Comparison of ENCODE assay signal across 1 cellular context in genomic region chr1:151198254-151199127, GRCh38.
A peak's percentile ranks its signal among the peaks of the same experiment; 100 is the strongest.
TF ChIP-seq lines count a peak whose summit lies in the region.

Gene PIP5K1A, plus strand, starts transcription at chr1:151198552. Its CDS starts 445 bp downstream, at chr1:151198997.

TF ChIP-seq in HepG2, 621 proteins besides CTCF, POLR2A, EP300 and RAD21 (continued from another document and continues in another):
- TF ChIP-seq ZNF777 (CRISPR knock-in tag; IDR thresholded peaks at IDR 0.05), result peak; percentile 21
- TF ChIP-seq NR2F1 (CRISPR knock-in tag; IDR thresholded peaks at IDR 0.05), result peak in 1 of 2 experiments; percentile 3; a peak in 1 of 4 replicates
- TF ChIP-seq ARNT2 (CRISPR knock-in tag; IDR thresholded peaks at IDR 0.05; ENCODE audit: low read depth), result no peak
- peak; percentile 37; the same call in 1 of the 2 replicates for TF ChIP-seq ZNF350 (CRISPR knock-in tag; IDR thresholded peaks at IDR 0.05; ENCODE audit: borderline replicate concordance, low read depth)
- peak; percentile 17; the same call in 1 of the 2 replicates for TF ChIP-seq TFAP4 (IDR thresholded peaks at IDR 0.05; ENCODE audit: borderline replicate concordance, low read depth)
- peak; percentile 83 for TF ChIP-seq SALL1 (CRISPR knock-in tag; IDR thresholded peaks at IDR 0.05)
- TF ChIP-seq ZNF687 (CRISPR knock-in tag; IDR thresholded peaks at IDR 0.05), result peak; percentile 82
- TF ChIP-seq ZNF296 (CRISPR knock-in tag; conservative IDR thresholded peaks at IDR 0.05), result peak; percentile 35; the same call in 1 of the 2 replicates
- TF ChIP-seq, protein P1, sequence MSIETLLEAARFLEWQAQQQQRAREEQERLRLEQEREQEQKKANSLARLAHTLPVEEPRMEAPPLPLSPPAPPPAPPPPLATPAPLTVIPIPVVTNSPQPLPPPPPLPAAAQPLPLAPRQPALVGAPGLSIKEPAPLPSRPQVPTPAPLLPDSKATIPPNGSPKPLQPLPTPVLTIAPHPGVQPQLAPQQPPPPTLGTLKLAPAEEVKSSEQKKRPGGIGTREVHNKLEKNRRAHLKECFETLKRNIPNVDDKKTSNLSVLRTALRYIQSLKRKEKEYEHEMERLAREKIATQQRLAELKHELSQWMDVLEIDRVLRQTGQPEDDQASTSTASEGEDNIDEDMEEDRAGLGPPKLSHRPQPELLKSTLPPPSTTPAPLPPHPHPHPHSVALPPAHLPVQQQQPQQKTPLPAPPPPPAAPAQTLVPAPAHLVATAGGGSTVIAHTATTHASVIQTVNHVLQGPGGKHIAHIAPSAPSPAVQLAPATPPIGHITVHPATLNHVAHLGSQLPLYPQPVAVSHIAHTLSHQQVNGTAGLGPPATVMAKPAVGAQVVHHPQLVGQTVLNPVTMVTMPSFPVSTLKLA (IDR thresholded peaks at IDR 0.05), result no peak
- no peak for TF ChIP-seq TARDBP (CRISPR knock-in tag; IDR thresholded peaks at IDR 0.05)
- 0 out of 2 replicates have a peak, but pooled peaks have one; percentile 10 for TF ChIP-seq ZNF841 (CRISPR knock-in tag; IDR thresholded peaks at IDR 0.05; ENCODE audit: borderline replicate concordance)
- TF ChIP-seq NR3C1 (CRISPR knock-in tag; IDR thresholded peaks at IDR 0.05), result no peak
- TF ChIP-seq ZNF274 (CRISPR knock-in tag; IDR thresholded peaks at IDR 0.05), result no peak
- TF ChIP-seq ATF4 (CRISPR knock-in tag; IDR thresholded peaks at IDR 0.05), result peak in 1 of 2 experiments; percentile 32; a peak in 1 of 4 replicates
- 0 out of 2 replicates have a peak, but pooled peaks have one; percentile 40 for TF ChIP-seq BORCS8-MEF2B (CRISPR knock-in tag; IDR thresholded peaks at IDR 0.05)
- TF ChIP-seq, protein P2, sequence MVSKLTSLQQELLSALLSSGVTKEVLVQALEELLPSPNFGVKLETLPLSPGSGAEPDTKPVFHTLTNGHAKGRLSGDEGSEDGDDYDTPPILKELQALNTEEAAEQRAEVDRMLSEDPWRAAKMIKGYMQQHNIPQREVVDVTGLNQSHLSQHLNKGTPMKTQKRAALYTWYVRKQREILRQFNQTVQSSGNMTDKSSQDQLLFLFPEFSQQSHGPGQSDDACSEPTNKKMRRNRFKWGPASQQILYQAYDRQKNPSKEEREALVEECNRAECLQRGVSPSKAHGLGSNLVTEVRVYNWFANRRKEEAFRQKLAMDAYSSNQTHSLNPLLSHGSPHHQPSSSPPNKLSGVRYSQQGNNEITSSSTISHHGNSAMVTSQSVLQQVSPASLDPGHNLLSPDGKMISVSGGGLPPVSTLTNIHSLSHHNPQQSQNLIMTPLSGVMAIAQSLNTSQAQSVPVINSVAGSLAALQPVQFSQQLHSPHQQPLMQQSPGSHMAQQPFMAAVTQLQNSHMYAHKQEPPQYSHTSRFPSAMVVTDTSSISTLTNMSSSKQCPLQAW (CRISPR knock-in tag; IDR thresholded peaks at IDR 0.05), result 0 out of 2 replicates have a peak, but pooled peaks have one; percentile 9
- peak; percentile 32; the same call in 1 of the 2 replicates for TF ChIP-seq KDM4B (CRISPR knock-in tag; IDR thresholded peaks at IDR 0.05)
- 0 out of 2 replicates have a peak, but pooled peaks have one; percentile 57 for TF ChIP-seq JUNB (CRISPR knock-in tag; IDR thresholded peaks at IDR 0.05; ENCODE audit: borderline replicate concordance)
- peak; percentile 81 for TF ChIP-seq SALL2 (CRISPR knock-in tag; IDR thresholded peaks at IDR 0.05)
- TF ChIP-seq, protein P3, sequence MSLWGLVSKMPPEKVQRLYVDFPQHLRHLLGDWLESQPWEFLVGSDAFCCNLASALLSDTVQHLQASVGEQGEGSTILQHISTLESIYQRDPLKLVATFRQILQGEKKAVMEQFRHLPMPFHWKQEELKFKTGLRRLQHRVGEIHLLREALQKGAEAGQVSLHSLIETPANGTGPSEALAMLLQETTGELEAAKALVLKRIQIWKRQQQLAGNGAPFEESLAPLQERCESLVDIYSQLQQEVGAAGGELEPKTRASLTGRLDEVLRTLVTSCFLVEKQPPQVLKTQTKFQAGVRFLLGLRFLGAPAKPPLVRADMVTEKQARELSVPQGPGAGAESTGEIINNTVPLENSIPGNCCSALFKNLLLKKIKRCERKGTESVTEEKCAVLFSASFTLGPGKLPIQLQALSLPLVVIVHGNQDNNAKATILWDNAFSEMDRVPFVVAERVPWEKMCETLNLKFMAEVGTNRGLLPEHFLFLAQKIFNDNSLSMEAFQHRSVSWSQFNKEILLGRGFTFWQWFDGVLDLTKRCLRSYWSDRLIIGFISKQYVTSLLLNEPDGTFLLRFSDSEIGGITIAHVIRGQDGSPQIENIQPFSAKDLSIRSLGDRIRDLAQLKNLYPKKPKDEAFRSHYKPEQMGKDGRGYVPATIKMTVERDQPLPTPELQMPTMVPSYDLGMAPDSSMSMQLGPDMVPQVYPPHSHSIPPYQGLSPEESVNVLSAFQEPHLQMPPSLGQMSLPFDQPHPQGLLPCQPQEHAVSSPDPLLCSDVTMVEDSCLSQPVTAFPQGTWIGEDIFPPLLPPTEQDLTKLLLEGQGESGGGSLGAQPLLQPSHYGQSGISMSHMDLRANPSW (CRISPR knock-in tag; IDR thresholded peaks at IDR 0.05; ENCODE audit: borderline replicate concordance), result no peak
- TF ChIP-seq HOXD1 (CRISPR knock-in tag; IDR thresholded peaks at IDR 0.05), result no peak
- peak; percentile 61 for TF ChIP-seq ZNF605 (CRISPR knock-in tag; IDR thresholded peaks at IDR 0.05)
- peak; percentile 79 for TF ChIP-seq SNAPC4 (CRISPR knock-in tag; IDR thresholded peaks at IDR 0.05)
- TF ChIP-seq UBTF (CRISPR knock-in tag; IDR thresholded peaks at IDR 0.05), result peak; percentile 43
- TF ChIP-seq, protein P4, sequence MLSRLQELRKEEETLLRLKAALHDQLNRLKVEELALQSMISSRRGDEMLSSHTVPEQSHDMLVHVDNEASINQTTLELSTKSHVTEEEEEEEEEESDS (CRISPR knock-in tag; IDR thresholded peaks at IDR 0.05; ENCODE audit: borderline replicate concordance), result 0 out of 2 replicates have a peak, but pooled peaks have one; percentile 43
- TF ChIP-seq HDAC2 (CRISPR knock-in tag; IDR thresholded peaks at IDR 0.05), result peak; percentile 88
- no peak for TF ChIP-seq NR2F2 (IDR thresholded peaks at IDR 0.05; ENCODE audit: borderline replicate concordance, low read depth)
- no peak for TF ChIP-seq NCOA2 (CRISPR knock-in tag; IDR thresholded peaks at IDR 0.05)
- 0 out of 2 replicates have a peak, but pooled peaks have one; percentile 13 for TF ChIP-seq ZNF766 (CRISPR knock-in tag; IDR thresholded peaks at IDR 0.05; ENCODE audit: borderline replicate concordance)
- no peak for TF ChIP-seq EZH2 (conservative IDR thresholded peaks at IDR 0.05; ENCODE audit: low read depth, low read length)
- peak; percentile 52; the same call in 1 of the 2 replicates for TF ChIP-seq TBX2 (CRISPR knock-in tag; IDR thresholded peaks at IDR 0.05; ENCODE audit: borderline replicate concordance)
- peak; percentile 91 for TF ChIP-seq DR1 (CRISPR knock-in tag; IDR thresholded peaks at IDR 0.05)
- peak; percentile 44; the same call in 1 of the 2 replicates for TF ChIP-seq BATF2 (CRISPR knock-in tag; IDR thresholded peaks at IDR 0.05)
- 0 out of 2 replicates have a peak, but pooled peaks have one; percentile 24 for TF ChIP-seq TOE1 (CRISPR knock-in tag; IDR thresholded peaks at IDR 0.05)
- TF ChIP-seq MIER2 (CRISPR knock-in tag; IDR thresholded peaks at IDR 0.05), result peak; percentile 28; the same call in 1 of the 2 replicates
- TF ChIP-seq FOXA3 (CRISPR knock-in tag; IDR thresholded peaks at IDR 0.05), result peak; percentile 16
- no peak for TF ChIP-seq FOXO1 (CRISPR knock-in tag; IDR thresholded peaks at IDR 0.05)
- TF ChIP-seq SP5 (CRISPR knock-in tag; IDR thresholded peaks at IDR 0.05; ENCODE audit: borderline replicate concordance, low read depth), result 0 out of 2 replicates have a peak, but pooled peaks have one; percentile 6
- peak; percentile 58; the same call in 1 of the 2 replicates for TF ChIP-seq TP53 (CRISPR knock-in tag; conservative IDR thresholded peaks at IDR 0.05)
- 0 out of 2 replicates have a peak, but pooled peaks have one; percentile 11 for TF ChIP-seq ISL2 (CRISPR knock-in tag; IDR thresholded peaks at IDR 0.05)
